13 cellular contexts compared by ENCODE assay signal in genomic region chr5:111694183-111694582, GRCh38.
DNase-seq lines count a peak whose midpoint lies in the region; ATAC-seq and TF ChIP-seq lines count a peak whose summit lies in the region.
"Had no signal": no experiment of that assay in that cellular context is flagged by ENCODE, and none has a peak within 500 bp of the region (broad histone marks: within the 10 kb centered on the region; RNA-seq: fewer than 3 reads in every experiment).

No MANE protein-coding gene starts in this region.

- no peak overlapping the region for H3K27ac Mint-ChIP-seq in MCF 10A (ENCODE audit: low read depth, unreplicated experiment)
- H3K27ac Mint-ChIP-seq: activated naive CD8-positive, alpha-beta T cell treated with anti-CD3 and anti-CD28 coated beads, Interleukin-2, amount 10 ng/mL, durations not matched to agents 7 days and 5 days; H9 had no signal

- no peaks in the 10 kb centered on the region for H3K9me3 ChIP-seq in breast epithelium
- H3K9me3 ChIP-seq: esophagus squamous epithelium had no signal

- POLR2A ChIA-PET in MCF 10A (lab: Yijun Ruan, JAX) = interaction anchor here (0.6 to 3.1 kb wide), 13 partner anchors 8 to 1066 kb away, joined by 3 to 21 read pairs (median 4); no protein-coding TSS in a partner anchor

- CTCF ChIA-PET in MCF 10A (lab: Yijun Ruan, JAX) = interaction anchor here (0.6 to 2.6 kb wide), 4 partner anchors 13 to 452 kb away, joined by 3 to 8 read pairs (median 6); no protein-coding TSS in a partner anchor

- DNase-seq in MCF 10A (ENCODE audit: unreplicated experiment) (peak; percentile 96), breast epithelium (ENCODE audit: low spot score in 2 of 2) (no peak), T1000 (lab: John Stamatoyannopoulos, UW) (peak; percentile 43), fibroblast of villous mesenchyme (ENCODE audit: low read depth) (peak; percentile 90), UCSD-AML1 (lab: John Stamatoyannopoulos, UW; ENCODE audit: unreplicated experiment) (no peak), NCI-H69 (lab: John Stamatoyannopoulos, UW) (no peak), NCI-H446 treated with DMSO at 0.1 percent for 48 hours (lab: John Stamatoyannopoulos, UW) (no peak)
- DNase-seq: activated naive CD8-positive, alpha-beta T cell treated with anti-CD3 and anti-CD28 coated beads, Interleukin-2, amount 10 ng/mL, durations not matched to agents 7 days and 5 days; Calu3; esophagus squamous epithelium; H9; MM.1S had no signal

- H3K4me3 Mint-ChIP-seq in MCF 10A (ENCODE audit: unreplicated experiment) = no peak overlapping the region
- H3K4me3 Mint-ChIP-seq: activated naive CD8-positive, alpha-beta T cell treated with anti-CD3 and anti-CD28 coated beads, Interleukin-2, amount 10 ng/mL, durations not matched to agents 7 days and 5 days; H9 had no signal

- H3K9me3 Mint-ChIP-seq in MCF 10A (ENCODE audit: unreplicated experiment) = no peaks in the 10 kb centered on the region
- H3K9me3 Mint-ChIP-seq: H9 had no signal

- BruUV-seq in MCF 10A (replicated peaks; lab: Mats Ljungman, UMichigan) = no TSS peak

- H3K36me3 ChIP-seq in breast epithelium = no peaks in the 10 kb centered on the region
- H3K36me3 ChIP-seq: esophagus squamous epithelium had no signal

- H3K4me3 ChIP-seq in breast epithelium = no peak overlapping the region
- H3K4me3 ChIP-seq in fibroblast of villous mesenchyme (ENCODE audit: low read depth, low read length) = no peak overlapping the region
- H3K4me3 ChIP-seq: esophagus squamous epithelium had no signal

- H3K4me1 Mint-ChIP-seq in MCF 10A (ENCODE audit: insufficient read depth, unreplicated experiment) = peaks cover 44% of the 10 kb centered on the region
- H3K4me1 Mint-ChIP-seq: activated naive CD8-positive, alpha-beta T cell treated with anti-CD3 and anti-CD28 coated beads, Interleukin-2, amount 10 ng/mL, durations not matched to agents 7 days and 5 days had no signal

- H3K27me3 Mint-ChIP-seq in MCF 10A (ENCODE audit: insufficient read depth, unreplicated experiment) = no peaks in the 10 kb centered on the region

- no peaks in the 10 kb centered on the region for H3K36me3 Mint-ChIP-seq in MCF 10A (ENCODE audit: insufficient read depth, unreplicated experiment)
- H3K36me3 Mint-ChIP-seq: activated naive CD8-positive, alpha-beta T cell treated with anti-CD3 and anti-CD28 coated beads, Interleukin-2, amount 10 ng/mL, durations not matched to agents 7 days and 5 days had no signal

- H3K27me3 ChIP-seq in breast epithelium = no peaks in the 10 kb centered on the region
- H3K27me3 ChIP-seq: esophagus squamous epithelium had no signal

- no peak for ATAC-seq in HG03571 (IDR thresholded peaks at IDR 0.05; ENCODE audit: unreplicated experiment)

- no peak for TF ChIP-seq POLR2A in breast epithelium (IDR thresholded peaks at IDR 0.05)

- no peaks in the 10 kb centered on the region for H3K4me1 ChIP-seq in breast epithelium

- H3K27ac ChIP-seq in breast epithelium = no peak overlapping the region
- H3K27ac ChIP-seq: esophagus squamous epithelium had no signal

- TF ChIP-seq CTCF in MCF 10A (IDR thresholded peaks at IDR 0.05; ENCODE audit: unreplicated experiment) = no peak
- no peak for TF ChIP-seq CTCF in breast epithelium (IDR thresholded peaks at IDR 0.05)
- no peak for TF ChIP-seq CTCF in fibroblast of villous mesenchyme (IDR thresholded peaks at IDR 0.05; ENCODE audit: insufficient read depth, low read depth, low read length)

- intact Hi-C loops in MCF 10A (cut with micrococcal nuclease) (no loop called here), breast epithelium (cut with DNase I; ENCODE audit: low total_unique reads) (no loop called here)

Comparison
In these comparisons a context has a peak if more than half of its experiments do, and no peak if none do; other contexts are left out.
1. DNase-seq: peak in MCF 10A (single experiment), T1000 (single experiment) and fibroblast of villous mesenchyme (single experiment); none in breast epithelium (0 of 2), UCSD-AML1 (single experiment), NCI-H69 (single experiment) and NCI-H446 treated with DMSO at 0.1 percent for 48 hours (single experiment).